In the genomic region with DNA sequence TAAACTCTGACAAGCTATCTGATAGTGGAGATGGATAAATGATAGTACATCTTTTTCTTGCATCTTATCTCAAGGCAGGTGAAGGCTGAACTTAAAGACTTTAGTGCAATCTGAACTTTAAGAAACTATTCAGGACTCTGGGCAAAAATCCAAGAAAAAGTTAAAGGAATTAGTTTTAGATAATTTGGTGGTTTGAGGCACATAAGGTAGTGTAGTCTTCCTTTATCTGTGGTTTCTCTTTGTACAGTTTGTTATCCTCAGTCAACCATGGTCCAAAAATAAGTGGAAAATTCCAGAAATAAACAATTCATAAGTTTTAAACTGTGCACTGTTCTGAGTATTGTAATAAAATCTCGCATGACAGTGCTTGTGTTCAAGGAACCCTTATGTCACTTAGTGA, we compare ENCODE assay signal across 29 cellular contexts.
"Had no signal": no experiment of that assay in that cellular context is flagged by ENCODE, and none has a peak within 500 bp of the region (broad histone marks: within the 10 kb centered on the region; RNA-seq: fewer than 3 reads in every experiment).

No MANE protein-coding gene starts in this region.

- DNase-seq: activated CD4-positive, alpha-beta memory T cell treated with anti-CD3 and anti-CD28 coated beads, Interleukin-2, amount 10 ng/mL, durations not matched to agents 7 days and 5 days; activated CD4-positive, alpha-beta T cell treated with anti-CD3 and anti-CD28 coated beads for 1 hour; activated CD4-positive, alpha-beta T cell treated with anti-CD3 and anti-CD28 coated beads, Interleukin-2, amount 10 ng/mL, durations not matched to agents 7 days and 5 days; activated CD8-positive, alpha-beta memory T cell treated with anti-CD3 and anti-CD28 coated beads, Interleukin-2, amount 50 U/mL, for 48 hours; activated naive CD8-positive, alpha-beta T cell treated with anti-CD3 and anti-CD28 coated beads, Interleukin-2, amount 50 U/mL, for 24 hours; activated T-cell treated with anti-CD3 and anti-CD28 coated beads, Interleukin-2, amount 50 U/mL, for 4 hours; anterior cingulate cortex; cerebellar nuclear complex; dorsolateral prefrontal cortex; effector memory CD4-positive, alpha-beta T cell; left cardiac atrium; left ventricle myocardium superior; naive B cell; nephron progenitor cell; ovary; retina; stimulated activated CD4-positive, alpha-beta T cell treated with anti-CD3 and anti-CD28 coated beads, Interleukin-12 subunit alpha, Interleukin-12 subunit beta, amount 100 ng/mL, for 4 hours; stimulated activated CD4-positive, alpha-beta T cell treated with anti-CD3 and anti-CD28 coated beads, Interleukin-4, amount 100 ng/mL, for 1 hour; stimulated activated naive CD8-positive, alpha-beta T cell treated with anti-CD3 and anti-CD28 coated beads, Interleukin-15, Interleukin-2, amounts not matched to agents 100 U/mL and 50 U/mL, for 24 hours had no signal

- ATAC-seq: activated naive CD8-positive, alpha-beta T cell treated with anti-CD3 and anti-CD28 coated beads, Interleukin-2, amount 50 U/mL, for 24 hours; activated T-cell treated with anti-CD3 and anti-CD28 coated beads, Interleukin-2, amount 50 U/mL, for 4 hours; left cardiac atrium; left ventricle myocardium superior; sciatic nerve; stimulated activated naive CD8-positive, alpha-beta T cell treated with anti-CD3 and anti-CD28 coated beads, Interleukin-15, Interleukin-2, amounts not matched to agents 100 U/mL and 50 U/mL, for 24 hours; WTC11 had no signal

- H3K4me3 ChIP-seq: cardiac muscle cell, coronary artery, dorsolateral prefrontal cortex, ovary, skin epidermis, thoracic aorta had no signal

- H3K27ac ChIP-seq: cardiac muscle cell, coronary artery, dorsolateral prefrontal cortex, neutrophil, ovary, skin epidermis, thoracic aorta had no signal

- H3K9me3 ChIP-seq: neutrophil, ovary, thoracic aorta had no signal

- H3K27me3 ChIP-seq: cardiac muscle cell, dorsolateral prefrontal cortex, neutrophil, ovary had no signal

- H3K36me3 ChIP-seq: neutrophil, ovary had no signal

- FAIRE-seq: frontal cortex, keratinocyte, TTC549 had no signal
